8 cellular contexts compared by ENCODE assay signal in the genomic region with DNA sequence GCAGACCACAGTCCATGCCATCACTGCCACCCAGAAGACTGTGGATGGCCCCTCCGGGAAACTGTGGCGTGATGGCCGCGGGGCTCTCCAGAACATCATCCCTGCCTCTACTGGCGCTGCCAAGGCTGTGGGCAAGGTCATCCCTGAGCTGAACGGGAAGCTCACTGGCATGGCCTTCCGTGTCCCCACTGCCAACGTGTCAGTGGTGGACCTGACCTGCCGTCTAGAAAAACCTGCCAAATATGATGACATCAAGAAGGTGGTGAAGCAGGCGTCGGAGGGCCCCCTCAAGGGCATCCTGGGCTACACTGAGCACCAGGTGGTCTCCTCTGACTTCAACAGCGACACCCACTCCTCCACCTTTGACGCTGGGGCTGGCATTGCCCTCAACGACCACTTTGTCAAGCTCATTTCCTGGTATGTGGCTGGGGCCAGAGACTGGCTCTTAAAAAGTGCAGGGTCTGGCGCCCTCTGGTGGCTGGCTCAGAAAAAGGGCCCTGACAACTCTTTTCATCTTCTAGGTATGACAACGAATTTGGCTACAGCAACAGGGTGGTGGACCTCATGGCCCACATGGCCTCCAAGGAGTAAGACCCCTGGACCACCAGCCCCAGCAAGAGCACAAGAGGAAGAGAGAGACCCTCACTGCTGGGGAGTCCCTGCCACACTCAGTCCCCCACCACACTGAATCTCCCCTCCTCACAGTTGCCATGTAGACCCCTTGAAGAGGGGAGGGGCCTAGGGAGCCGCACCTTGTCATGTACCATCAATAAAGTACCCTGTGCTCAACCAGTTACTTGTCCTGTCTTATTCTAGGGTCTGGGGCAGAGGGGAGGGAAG. TPM values are rescaled to one million over a fixed set of nuclear protein-coding genes. Genes with fewer than 3 reads are reported as not detected.
DNase-seq lines count a peak whose midpoint lies in the region; ATAC-seq, FAIRE-seq and TF ChIP-seq lines count a peak whose summit lies in the region.
"Not testable (repeated sequence)": the region's sequence is repeated elsewhere in the genome, so short reads cannot be mapped to it uniquely, and the experiment has no call there.

No MANE protein-coding gene starts in this region.

- not testable (repeated sequence) for ATAC-seq in lower lobe of right lung

- not testable (repeated sequence) for H3K4ac ChIP-seq in H1 (replicated peaks; ENCODE audit: insufficient read length, low read depth, low read length)

- not testable (repeated sequence) for H2AK5ac ChIP-seq in H1 (ENCODE audit: low read depth, low read length)

- intact Hi-C loops in lower lobe of right lung (cut with DNase I): not testable (repeated sequence)

- H3K4me1 ChIP-seq in ACC112 (ENCODE audit: control insufficient read depth, insufficient read depth, low read length, unreplicated experiment) (peaks cover 20% of the 10 kb centered on the region), SK-N-SH (ENCODE audit: control insufficient read depth in 1 of 2, insufficient read depth in 2 of 2, low read depth in 1 of 2, low read length in 1 of 2) (peaks cover 7 to 23% of the 10 kb centered on the region in 2 experiments; a peak in 3 of 4 replicates), H1 (replicated peaks in 1 of 4; ENCODE audit: control insufficient read depth in 3 of 4, insufficient read depth in 4 of 4, low read length in 3 of 4) (peaks cover 0 to 15% (median 11%) of the 10 kb centered on the region in 4 experiments; a peak in 6 of 7 replicates), lower lobe of right lung (peaks cover 66% of the 10 kb centered on the region)

- H3K27ac ChIP-seq in ACC112 (ENCODE audit: low read depth, low read length) (peak overlapping the region; percentile 97), SK-N-SH (ENCODE audit: low read depth in 2 of 2, low read length in 1 of 2) (peak overlapping the region; percentile 58 to 96; a peak in 3 of 4 replicates), lower lobe of right lung (peak overlapping the region; percentile 47)
- not testable (repeated sequence) for H3K27ac ChIP-seq in H1 (ENCODE audit: low read depth, low read length)

- in situ Hi-C loops in GM13977 (cut with MboI; ENCODE audit: low pct_unique_long_range_greater_than_20kb, low sequenced_read_pairs, unreplicated experiment): loop anchor here (10.0 kb wide), 1 partner anchor 113 kb away; no protein-coding TSS in a partner anchor

- POLR2A ChIA-PET in SK-N-SH (lab: Yijun Ruan, JAX) (interaction anchor here (0.8 to 5.4 kb wide), 7 partner anchors 9 to 68 kb away, joined by 3 to 73 read pairs (median 6); partner anchors contain the start of genes MRPL51, NOP2 and VAMP1), H1 (lab: Charles Lee; ENCODE audit: partially characterized antibody) (interaction anchor here (0.6 to 11.4 kb wide), 42 partner anchors 12 to 483 kb away, joined by 3 to 665 read pairs (median 5); partner anchors contain the start of genes CHD4, IFFO1, MRPL51 and NCAPD2)

- H3K18ac ChIP-seq in H1 (ENCODE audit: extremely low read depth, low read length): not testable (repeated sequence)

- peak overlapping the region; percentile 83 for H3K4me3 ChIP-seq in ACC112 (ENCODE audit: low read depth, low read length)
- peak overlapping the region; percentile 22 to 93; a peak in 3 of 4 replicates for H3K4me3 ChIP-seq in SK-N-SH (ENCODE audit: low read depth in 2 of 2, low read length in 1 of 2)
- not testable (repeated sequence) for H3K4me3 ChIP-seq in H1 (ENCODE audit: extremely low read depth in 1 of 4, insufficient read depth in 2 of 4, low read depth in 3 of 4, low read length in 4 of 4); lower lobe of right lung

- not testable (repeated sequence) for H3K9me3 ChIP-seq in SK-N-SH; H1 (ENCODE audit: insufficient read depth in 2 of 2, low read depth in 1 of 2, low read length in 1 of 2); lower lobe of right lung

- H3F3A ChIP-seq in SK-N-SH (replicated peaks; ENCODE audit: insufficient read depth): peaks cover 77% of the 10 kb centered on the region

- H2BK20ac ChIP-seq in H1 (ENCODE audit: low read length): not testable (repeated sequence)

- peak; percentile 63 for TF ChIP-seq RAD21 in SK-N-SH (IDR thresholded peaks at IDR 0.05; ENCODE audit: low read length)
- peak; percentile 43 to 48 for TF ChIP-seq RAD21 in H1 (IDR thresholded peaks at IDR 0.05 in 1 of 2, conservative IDR thresholded peaks at IDR 0.05 in 1 of 2; ENCODE audit: low read depth in 2 of 2, low read length in 2 of 2)

- H2BK15ac ChIP-seq in H1 (ENCODE audit: low read length): not testable (repeated sequence)

- peak; percentile 75 for DNase-seq in GM13977 (ENCODE audit: low spot score)
- DNase-seq in NCI-H1694 treated with DMSO at 0.1 percent for 48 hours (lab: John Stamatoyannopoulos, UW): peak; percentile 82
- DNase-seq in SK-N-SH: peak; percentile 71
- DNase-seq in activated T-helper 1 cell treated with Interleukin-2 at 50 U/mL for 16 hours (ENCODE audit: low read depth): peak; percentile 72
- DNase-seq in H1 (ENCODE audit: low read depth in 1 of 2, low spot score in 2 of 2): peak in 1 of 2 experiments; percentile 85
- peak; percentile 89 for DNase-seq in lower lobe of right lung
- peak; percentile 75 to 80 for DNase-seq in stimulated activated CD4-positive, alpha-beta T cell treated with anti-CD3 and anti-CD28 coated beads, Interleukin-1b, Interleukin-23, amount 100 ng/mL, for 4 hours (ENCODE audit: low read depth in 2 of 2)

- H3K79me2 ChIP-seq in ACC112 (ENCODE audit: control insufficient read depth, insufficient read depth, low read length, unreplicated experiment): peaks cover 35% of the 10 kb centered on the region
- H3K79me2 ChIP-seq in SK-N-SH (ENCODE audit: insufficient read depth): peaks cover 59% of the 10 kb centered on the region
- peaks cover 3 to 22% of the 10 kb centered on the region in 2 experiments; a peak in 3 of 4 replicates for H3K79me2 ChIP-seq in H1 (ENCODE audit: control insufficient read depth in 1 of 2, insufficient read depth in 2 of 2, low read length in 2 of 2)

- H3K14ac ChIP-seq in H1 (ENCODE audit: insufficient read length): not testable (repeated sequence)

- H2BK5ac ChIP-seq in H1 (ENCODE audit: low read depth, low read length): not testable (repeated sequence)

- H4K91ac ChIP-seq in H1 (replicated peaks; ENCODE audit: insufficient read length, low read length): not testable (repeated sequence)

- H4K20me1 ChIP-seq in SK-N-SH (ENCODE audit: insufficient read depth) (peaks cover 55% of the 10 kb centered on the region), H1 (replicated peaks in 1 of 2; ENCODE audit: control insufficient read depth in 1 of 2, insufficient read depth in 2 of 2, low read length in 2 of 2) (peaks cover 10 to 23% of the 10 kb centered on the region in 2 experiments)

- H3K79me1 ChIP-seq in H1 (ENCODE audit: low read depth, low read length): not testable (repeated sequence)

- H3K23me2 ChIP-seq in H1 (ENCODE audit: low read depth, low read length): peaks cover 13% of the 10 kb centered on the region

- not testable (repeated sequence) for H3K9me2 ChIP-seq in SK-N-SH

- FAIRE-seq in H1 (lab: Jason Lieb, UNC): not testable (repeated sequence)

- WGBS in SK-N-SH (ENCODE audit: low lambda C conversion rate): 30% methylated on average over 5 of the region's 17 CpGs
- 75% methylated on average over 17 of the region's 17 CpGs; no CpG with 5 or more reads in 1 of the 2 experiments for WGBS in H1 (ENCODE audit: extremely low coverage in 1 of 2, insufficient coverage in 1 of 2, insufficient read length in 1 of 2, insufficient replicate concordance in 2 of 2, low coverage in 1 of 2, low lambda C conversion rate in 2 of 2, missing lambda C conversion rate in 1 of 2), 2 experiments

- not testable (repeated sequence) for H2BK120ac ChIP-seq in H1 (replicated peaks; ENCODE audit: low read depth, low read length)

- H3K4me2 ChIP-seq in SK-N-SH: peak overlapping the region; percentile 100
- not testable (repeated sequence) for H3K4me2 ChIP-seq in H1 (ENCODE audit: insufficient read depth in 1 of 2, low read depth in 2 of 2, low read length in 2 of 2)

- not testable (repeated sequence) for H2AFZ ChIP-seq in ACC112 (ENCODE audit: low read length, unreplicated experiment); SK-N-SH (ENCODE audit: low read depth); H1 (ENCODE audit: low read length)

- not testable (repeated sequence) for TF ChIP-seq EP300 in SK-N-SH (IDR thresholded peaks at IDR 0.05; ENCODE audit: borderline replicate concordance in 1 of 2, low read depth in 1 of 2, low read length in 1 of 2); H1 (IDR thresholded peaks at IDR 0.05; ENCODE audit: borderline replicate concordance in 1 of 2, low read depth in 2 of 2, low read length in 2 of 2)

- not testable (repeated sequence) for H3K27me3 ChIP-seq in ACC112 (ENCODE audit: insufficient read depth, low read length); SK-N-SH (ENCODE audit: insufficient read depth); H1 (replicated peaks in 1 of 4; ENCODE audit: control insufficient read depth in 3 of 4, extremely low read depth in 1 of 4, insufficient read depth in 3 of 4, low read length in 3 of 4); lower lobe of right lung (ENCODE audit: low read depth)

- peaks cover 30% of the 10 kb centered on the region for H3K36me3 ChIP-seq in ACC112 (ENCODE audit: insufficient read depth, low read length)
- peaks cover 36 to 53% of the 10 kb centered on the region in 2 experiments for H3K36me3 ChIP-seq in SK-N-SH (replicated peaks in 1 of 2; ENCODE audit: control insufficient read depth in 1 of 2, insufficient read depth in 2 of 2, low read length in 1 of 2)
- peaks cover 23 to 39% (median 28%) of the 10 kb centered on the region in 4 experiments for H3K36me3 ChIP-seq in H1 (ENCODE audit: control insufficient read depth in 2 of 4, insufficient read depth in 4 of 4, low read length in 3 of 4)
- H3K36me3 ChIP-seq in lower lobe of right lung: peaks cover 50% of the 10 kb centered on the region

- not testable (repeated sequence) for TF ChIP-seq POLR2A in H1 (IDR thresholded peaks at IDR 0.05; ENCODE audit: control extremely low read depth in 1 of 2, low read depth in 2 of 2, low read length in 2 of 2)

- H3K56ac ChIP-seq in H1 (replicated peaks; ENCODE audit: insufficient read length, low read depth, low read length): not testable (repeated sequence)

- TF ChIP-seq CTCF in GM13977 (IDR thresholded peaks at IDR 0.05; ENCODE audit: extremely low read depth, insufficient read depth, missing control alignments) (peak; percentile 80), SK-N-SH (IDR thresholded peaks at IDR 0.05) (peak; percentile 91), H1 (IDR thresholded peaks at IDR 0.05; ENCODE audit: control extremely low read depth in 1 of 3, insufficient read depth in 1 of 3, low read depth in 1 of 3, low read length in 3 of 3) (peak in 2 of 3 experiments; percentile 61 to 77; a peak in 3 of 4 replicates), lower lobe of right lung (IDR thresholded peaks at IDR 0.05) (peak; percentile 88)

- H2BK12ac ChIP-seq in H1 (ENCODE audit: low read depth, low read length): not testable (repeated sequence)

- not testable (repeated sequence) for H4K5ac ChIP-seq in H1 (ENCODE audit: insufficient read length, low read depth, low read length)

- peak overlapping the region; percentile 99 for H3K9ac ChIP-seq in SK-N-SH
- not testable (repeated sequence) for H3K9ac ChIP-seq in H1 (replicated peaks in 1 of 4; ENCODE audit: extremely low read depth in 1 of 4, low read depth in 3 of 4, low read length in 3 of 4)

- H3K23ac ChIP-seq in H1 (ENCODE audit: insufficient read length): not testable (repeated sequence)

- H4K8ac ChIP-seq in H1 (ENCODE audit: extremely low read depth, insufficient read depth, low read length): not testable (repeated sequence)

- CTCF ChIA-PET in SK-N-SH (lab: Yijun Ruan, JAX): interaction anchor here (0.6 to 9.4 kb wide), 42 partner anchors 9 to 549 kb away, joined by 3 to 228 read pairs (median 4); partner anchors contain the start of genes IFFO1, MRPL51, NOP2 and TNFRSF1A
- CTCF ChIA-PET in H1 (lab: Charles Lee; ENCODE audit: partially characterized antibody): interaction anchor here (0.7 to 24.9 kb wide), 26 partner anchors 9 to 299 kb away, joined by 3 to 462 read pairs (median 5); partner anchors contain the start of genes IFFO1 and NOP2

RNA-seq across cellular contexts. Expression of gene GAPDH, which starts 3.5 kb away (rescaled TPM):
- 7,875 and 8,077 TPM in 2 replicates for polyA plus RNA-seq in SK-N-SH (2012; rRNA removed)
- polyA plus RNA-seq in SK-N-SH (2012; cell fraction: cytosol; rRNA removed): 5,050 and 6,344 TPM in 2 replicates
- polyA plus RNA-seq in SK-N-SH (2012; cell fraction: nucleus; rRNA removed): 5,294 and 6,955 TPM in 2 replicates
- total RNA-seq in H1 (2021; fragmentation: NEBNext Ultra II Directional; extraction: Animal tissue kit (Norgen Biotek cat#: 25700)): 5,175 and 5,215 TPM in 2 replicates
- polyA plus RNA-seq in H1 (2011; rRNA removed): 15,878 and 16,791 TPM in 2 replicates
- polyA plus RNA-seq in H1 (2011; cell fraction: cytosol; rRNA removed): 15,311 TPM
- polyA plus RNA-seq in H1 (2011; cell fraction: nucleus; rRNA removed): 11,358 TPM
- 6,320 to 9,842 TPM (median 9,706 TPM) in 4 replicates for polyA plus RNA-seq in H1 (2012, experiment 1 of 2)
- polyA plus RNA-seq in H1 (2012, experiment 2 of 2): 9,111 TPM
- polyA plus RNA-seq in H1 (2013, experiment 1 of 2): 3,841 TPM
- polyA plus RNA-seq in H1 (2013, experiment 2 of 2): 3,883 TPM
- polyA minus RNA-seq in H1 (2011; rRNA and poly(A)+ RNA removed): 9,722 and 10,058 TPM in 2 replicates
- 5,130 TPM for polyA minus RNA-seq in H1 (2011; cell fraction: cytosol; rRNA and poly(A)+ RNA removed)
- 3,036 TPM for polyA minus RNA-seq in H1 (2011; cell fraction: nucleus; rRNA and poly(A)+ RNA removed)
- 766 TPM for total RNA-seq in lower lobe of right lung

RNA-seq across cellular contexts. Expression of gene IFFO1, which starts 18.0 kb away (rescaled TPM):
- polyA plus RNA-seq in SK-N-SH (2012; rRNA removed) (50.1 and 50.6 TPM in 2 replicates), H1 (2011; rRNA removed) (12.8 and 16.4 TPM in 2 replicates)
- 16.0 and 21.0 TPM in 2 replicates for polyA plus RNA-seq in SK-N-SH (2012; cell fraction: cytosol; rRNA removed)
- 274 and 306 TPM in 2 replicates for polyA plus RNA-seq in SK-N-SH (2012; cell fraction: nucleus; rRNA removed)
- total RNA-seq in H1 (2021; fragmentation: NEBNext Ultra II Directional; extraction: Animal tissue kit (Norgen Biotek cat#: 25700)): 11.8 and 12.2 TPM in 2 replicates
- polyA plus RNA-seq in H1 (2011; cell fraction: cytosol; rRNA removed): 15.3 TPM
- polyA plus RNA-seq in H1 (2011; cell fraction: nucleus; rRNA removed): 40.6 TPM
- polyA plus RNA-seq in H1 (2012, experiment 1 of 2): 8.2 to 13.3 TPM (median 13.2 TPM) in 4 replicates
- 7.8 TPM for polyA plus RNA-seq in H1 (2012, experiment 2 of 2)
- polyA plus RNA-seq in H1 (2013, experiment 1 of 2): 11.5 TPM
- polyA plus RNA-seq in H1 (2013, experiment 2 of 2): 9.5 TPM
- 4.7 and 4.9 TPM in 2 replicates for polyA minus RNA-seq in H1 (2011; rRNA and poly(A)+ RNA removed)
- 3.6 TPM for polyA minus RNA-seq in H1 (2011; cell fraction: cytosol; rRNA and poly(A)+ RNA removed)
- 10.6 TPM for polyA minus RNA-seq in H1 (2011; cell fraction: nucleus; rRNA and poly(A)+ RNA removed)
- 27.6 TPM for total RNA-seq in lower lobe of right lung

RNA-seq across cellular contexts. Expression of gene NOP2, which starts 30.3 kb away (rescaled TPM):
- polyA plus RNA-seq in SK-N-SH (2012; rRNA removed): 64.5 and 76.2 TPM in 2 replicates
- 45.2 and 46.3 TPM in 2 replicates for polyA plus RNA-seq in SK-N-SH (2012; cell fraction: cytosol; rRNA removed)
- 283 and 315 TPM in 2 replicates for polyA plus RNA-seq in SK-N-SH (2012; cell fraction: nucleus; rRNA removed)
- 82.6 and 85.6 TPM in 2 replicates for total RNA-seq in H1 (2021; fragmentation: NEBNext Ultra II Directional; extraction: Animal tissue kit (Norgen Biotek cat#: 25700))
- polyA plus RNA-seq in H1 (2011; rRNA removed): 34.4 and 35.4 TPM in 2 replicates
- 55.4 TPM for polyA plus RNA-seq in H1 (2011; cell fraction: cytosol; rRNA removed)
- 191 TPM for polyA plus RNA-seq in H1 (2011; cell fraction: nucleus; rRNA removed)
- polyA plus RNA-seq in H1 (2012, experiment 1 of 2): 73.4 to 85.0 TPM (median 77.9 TPM) in 4 replicates
- 49.2 TPM for polyA plus RNA-seq in H1 (2012, experiment 2 of 2)
- 63.9 TPM for polyA plus RNA-seq in H1 (2013, experiment 1 of 2)
- polyA plus RNA-seq in H1 (2013, experiment 2 of 2): 51.3 TPM
- polyA minus RNA-seq in H1 (2011; rRNA and poly(A)+ RNA removed): 29.8 and 75.1 TPM in 2 replicates
- 26.6 TPM for polyA minus RNA-seq in H1 (2011; cell fraction: cytosol; rRNA and poly(A)+ RNA removed)
- 45.4 TPM for polyA minus RNA-seq in H1 (2011; cell fraction: nucleus; rRNA and poly(A)+ RNA removed)
- total RNA-seq in lower lobe of right lung: 30.2 TPM

RNA-seq across cellular contexts. Expression of gene NCAPD2, which starts 43.9 kb away (rescaled TPM):
- polyA plus RNA-seq in SK-N-SH (2012; rRNA removed) (39.8 and 46.9 TPM in 2 replicates), H1 (2011; rRNA removed) (55.8 and 69.6 TPM in 2 replicates)
- polyA plus RNA-seq in SK-N-SH (2012; cell fraction: cytosol; rRNA removed): 27.2 and 35.7 TPM in 2 replicates
- 46.2 and 57.3 TPM in 2 replicates for polyA plus RNA-seq in SK-N-SH (2012; cell fraction: nucleus; rRNA removed)
- 129 and 132 TPM in 2 replicates for total RNA-seq in H1 (2021; fragmentation: NEBNext Ultra II Directional; extraction: Animal tissue kit (Norgen Biotek cat#: 25700))
- 80.8 TPM for polyA plus RNA-seq in H1 (2011; cell fraction: cytosol; rRNA removed)
- 136 TPM for polyA plus RNA-seq in H1 (2011; cell fraction: nucleus; rRNA removed)
- 87.4 to 104 TPM (median 95.1 TPM) in 4 replicates for polyA plus RNA-seq in H1 (2012, experiment 1 of 2)
- 28.6 TPM for polyA plus RNA-seq in H1 (2012, experiment 2 of 2)
- 55.8 TPM for polyA plus RNA-seq in H1 (2013, experiment 1 of 2)
- polyA plus RNA-seq in H1 (2013, experiment 2 of 2): 51.4 TPM
- polyA minus RNA-seq in H1 (2011; rRNA and poly(A)+ RNA removed): 177 and 197 TPM in 2 replicates
- polyA minus RNA-seq in H1 (2011; cell fraction: cytosol; rRNA and poly(A)+ RNA removed): 94.8 TPM
- 106 TPM for polyA minus RNA-seq in H1 (2011; cell fraction: nucleus; rRNA and poly(A)+ RNA removed)
- 32.0 TPM for total RNA-seq in lower lobe of right lung

RNA-seq across cellular contexts. Expression of gene MRPL51, which starts 44.7 kb away (rescaled TPM):
- polyA plus RNA-seq in SK-N-SH (2012; rRNA removed) (189 and 195 TPM in 2 replicates), H1 (2011; rRNA removed) (101 and 119 TPM in 2 replicates)
- polyA plus RNA-seq in SK-N-SH (2012; cell fraction: cytosol; rRNA removed): 238 and 299 TPM in 2 replicates
- polyA plus RNA-seq in SK-N-SH (2012; cell fraction: nucleus; rRNA removed): 53.6 and 63.7 TPM in 2 replicates
- total RNA-seq in H1 (2021; fragmentation: NEBNext Ultra II Directional; extraction: Animal tissue kit (Norgen Biotek cat#: 25700)): 318 and 331 TPM in 2 replicates
- 179 TPM for polyA plus RNA-seq in H1 (2011; cell fraction: cytosol; rRNA removed)
- 62.0 TPM for polyA plus RNA-seq in H1 (2011; cell fraction: nucleus; rRNA removed)
- polyA plus RNA-seq in H1 (2012, experiment 1 of 2): 250 to 352 TPM (median 276 TPM) in 4 replicates
- polyA plus RNA-seq in H1 (2012, experiment 2 of 2): 64.2 TPM
- polyA plus RNA-seq in H1 (2013, experiment 1 of 2): 764 TPM
- 884 TPM for polyA plus RNA-seq in H1 (2013, experiment 2 of 2)
- 25.9 and 35.9 TPM in 2 replicates for polyA minus RNA-seq in H1 (2011; rRNA and poly(A)+ RNA removed)
- 36.5 TPM for polyA minus RNA-seq in H1 (2011; cell fraction: cytosol; rRNA and poly(A)+ RNA removed)
- 27.2 TPM for polyA minus RNA-seq in H1 (2011; cell fraction: nucleus; rRNA and poly(A)+ RNA removed)
- total RNA-seq in lower lobe of right lung: 121 TPM
